In genomic region chr9:127779136-127779981, GRCh38 we compare ENCODE assay signal across 1 cellular context.
A peak's percentile ranks its signal among the peaks of the same experiment; 100 is the strongest.
TF ChIP-seq lines count a peak whose summit lies in the region.

No MANE protein-coding gene starts in this region.

TF ChIP-seq in GM12878, 131 proteins besides CTCF, POLR2A, EP300 and RAD21 (continued from another document):
- TF ChIP-seq BCLAF1 (IDR thresholded peaks at IDR 0.05) (no peak), BCL11A (IDR thresholded peaks at IDR 0.05; ENCODE audit: low read depth, low read length) (peak; percentile 5; the same call in 1 of the 2 replicates), HSF1 (IDR thresholded peaks at IDR 0.05; ENCODE audit: low read depth, low read length) (no peak), NR2C1 (IDR thresholded peaks at IDR 0.05) (no peak), IKZF1 (conservative IDR thresholded peaks at IDR 0.05) (peak; percentile 52), ZNF24 (IDR thresholded peaks at IDR 0.05) (no peak), TCF3 (IDR thresholded peaks at IDR 0.05; ENCODE audit: borderline replicate concordance, insufficient read depth, low read depth, low read length) (peak; percentile 90), NBN (IDR thresholded peaks at IDR 0.05) (peak; percentile 82; the same call in 1 of the 2 replicates), RELA (IDR thresholded peaks at IDR 0.05; ENCODE audit: borderline replicate concordance, partially characterized antibody) (peak; percentile 10), SRF (IDR thresholded peaks at IDR 0.05; ENCODE audit: low read depth in 2 of 2, low read length in 2 of 2) (0 out of 4 replicates have a peak, but pooled peaks of 1 of the 2 experiments have one; percentile 15), RAD51 (IDR thresholded peaks at IDR 0.05) (peak; percentile 58), NFXL1 (IDR thresholded peaks at IDR 0.05; ENCODE audit: borderline replicate concordance) (0 out of 2 replicates have a peak, but pooled peaks have one; percentile 26), EED (IDR thresholded peaks at IDR 0.05; ENCODE audit: low read depth) (no peak), REST (IDR thresholded peaks at IDR 0.05; ENCODE audit: low read depth, low read length) (no peak), IKZF2 (IDR thresholded peaks at IDR 0.05) (peak; percentile 25 to 33; a peak in 3 of 4 replicates), CREM (IDR thresholded peaks at IDR 0.05; ENCODE audit: low read depth) (no peak; the same call in none of the 2 replicates), RB1 (IDR thresholded peaks at IDR 0.05; ENCODE audit: borderline replicate concordance) (no peak), POLR2AphosphoS2 (IDR thresholded peaks at IDR 0.05; ENCODE audit: low read depth, low read length) (no peak), JUNB (IDR thresholded peaks at IDR 0.05) (no peak), CBX5 (IDR thresholded peaks at IDR 0.05; ENCODE audit: low read depth) (no peak), RCOR1 (conservative IDR thresholded peaks at IDR 0.05; ENCODE audit: low read depth, low read length) (no peak), BACH1 (IDR thresholded peaks at IDR 0.05; ENCODE audit: borderline replicate concordance) (peak; percentile 59; the same call in 1 of the 2 replicates), SMAD1 (IDR thresholded peaks at IDR 0.05; ENCODE audit: low read depth, partially characterized antibody) (no peak), KLF5 (IDR thresholded peaks at IDR 0.05; ENCODE audit: partially characterized antibody) (no peak), NRF1 (conservative IDR thresholded peaks at IDR 0.05; ENCODE audit: low read depth, low read length) (no peak), NR2C2 (IDR thresholded peaks at IDR 0.05; ENCODE audit: borderline replicate concordance, control insufficient read depth, insufficient read length, low read depth) (no peak), CHD4 (IDR thresholded peaks at IDR 0.05) (no peak), SMAD5 (IDR thresholded peaks at IDR 0.05; ENCODE audit: low read depth) (no peak), WRNIP1 (IDR thresholded peaks at IDR 0.05; ENCODE audit: borderline replicate concordance, low read depth, low read length) (no peak), HDAC6 (IDR thresholded peaks at IDR 0.05; ENCODE audit: unreplicated experiment) (no peak), CEBPB (IDR thresholded peaks at IDR 0.05; ENCODE audit: borderline replicate concordance in 1 of 2, low read depth in 2 of 2, low read length in 2 of 2) (peak in 1 of 2 experiments; percentile 64; a peak in 1 of 4 replicates), SPI1 (IDR thresholded peaks at IDR 0.05; ENCODE audit: borderline replicate concordance, insufficient read depth, low read depth, low read length) (peak; percentile 73), MTA3 (IDR thresholded peaks at IDR 0.05; ENCODE audit: borderline replicate concordance, low read length) (no peak), MYB (IDR thresholded peaks at IDR 0.05; ENCODE audit: borderline replicate concordance, low read depth, low read length) (no peak), YY1 (IDR thresholded peaks at IDR 0.05; ENCODE audit: low read depth, low read length) (0 out of 2 replicates have a peak, but pooled peaks have one; percentile 16), PKNOX1 (IDR thresholded peaks at IDR 0.05) (peak; percentile 88)
- TF ChIP-seq, protein P1, sequence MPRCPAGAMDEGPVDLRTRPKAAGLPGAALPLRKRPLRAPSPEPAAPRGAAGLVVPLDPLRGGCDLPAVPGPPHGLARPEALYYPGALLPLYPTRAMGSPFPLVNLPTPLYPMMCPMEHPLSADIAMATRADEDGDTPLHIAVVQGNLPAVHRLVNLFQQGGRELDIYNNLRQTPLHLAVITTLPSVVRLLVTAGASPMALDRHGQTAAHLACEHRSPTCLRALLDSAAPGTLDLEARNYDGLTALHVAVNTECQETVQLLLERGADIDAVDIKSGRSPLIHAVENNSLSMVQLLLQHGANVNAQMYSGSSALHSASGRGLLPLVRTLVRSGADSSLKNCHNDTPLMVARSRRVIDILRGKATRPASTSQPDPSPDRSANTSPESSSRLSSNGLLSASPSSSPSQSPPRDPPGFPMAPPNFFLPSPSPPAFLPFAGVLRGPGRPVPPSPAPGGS (IDR thresholded peaks at IDR 0.05; ENCODE audit: borderline replicate concordance, insufficient read depth, low read depth, low read length, poor library complexity, severe bottlenecking), result no peak
- TF ChIP-seq, protein P2, sequence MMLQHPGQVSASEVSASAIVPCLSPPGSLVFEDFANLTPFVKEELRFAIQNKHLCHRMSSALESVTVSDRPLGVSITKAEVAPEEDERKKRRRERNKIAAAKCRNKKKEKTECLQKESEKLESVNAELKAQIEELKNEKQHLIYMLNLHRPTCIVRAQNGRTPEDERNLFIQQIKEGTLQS (IDR thresholded peaks at IDR 0.05; ENCODE audit: borderline replicate concordance, extremely low read depth, low read depth, low read length), result no peak
TF ChIP-seq in GM12878: peak in this region for 28.
